Comparison of ENCODE assay signal across 8 cellular contexts in genomic region chr19:10655457-10656312, GRCh38. TPM values are rescaled to one million over a fixed set of nuclear protein-coding genes. Genes with fewer than 3 reads are reported as not detected.
DNase-seq lines count a peak whose midpoint lies in the region; ATAC-seq and TF ChIP-seq lines count a peak whose summit lies in the region.

No MANE protein-coding gene starts in this region.

- no peak for TF ChIP-seq POLR2A in uterus (IDR thresholded peaks at IDR 0.05)

- whole genome bisulfite sequencing in mesodermal cell (ENCODE audit: insufficient coverage in 2 of 2), 2 experiments, result 1 to 3% methylated on average over 10 to 11 of the region's 16 CpGs

- DNase-seq in right atrium auricular region (ENCODE audit: low spot score) (no peak), Right ventricle myocardium superior (no peak), OCI-M1 (lab: John Stamatoyannopoulos, UW) (peak; percentile 87), chondrocyte (ENCODE audit: low spot score) (no peak), uterus (no peak)

- peaks cover 3% of the 10 kb centered on the region for H3K36me3 Mint-ChIP-seq in chondrocyte (ENCODE audit: low read depth)

- H3K27me3 ChIP-seq in right atrium auricular region (no peaks in the 10 kb centered on the region), uterus (no peaks in the 10 kb centered on the region)

- no peak for ATAC-seq in Right ventricle myocardium superior (ENCODE audit: poor library complexity)
- ATAC-seq in GM18511 (IDR thresholded peaks at IDR 0.05; ENCODE audit: unreplicated experiment), result no peak
- no peak for ATAC-seq in HG02870 (IDR thresholded peaks at IDR 0.05; ENCODE audit: unreplicated experiment)

- H3K4me3 ChIP-seq in right atrium auricular region, result peak overlapping the region; percentile 92 to 98
- H3K4me3 ChIP-seq in mesodermal cell (ENCODE audit: extremely low read depth, insufficient read depth, low read length, poor library complexity, severe bottlenecking), result peak overlapping the region; percentile 100
- peak overlapping the region; percentile 87 to 95 for H3K4me3 ChIP-seq in uterus

- peaks cover 46% of the 10 kb centered on the region for H3K4me1 Mint-ChIP-seq in chondrocyte (ENCODE audit: low read depth)

- peak overlapping the region; percentile 99 for H3K27ac Mint-ChIP-seq in chondrocyte (ENCODE audit: unreplicated experiment)

- no peaks in the 10 kb centered on the region for H3K36me3 ChIP-seq in right atrium auricular region
- peaks cover 64% of the 10 kb centered on the region for H3K36me3 ChIP-seq in mesodermal cell (ENCODE audit: control insufficient read depth, insufficient read depth, low read length)
- no peaks in the 10 kb centered on the region for H3K36me3 ChIP-seq in uterus

- intact Hi-C loops in Right ventricle myocardium superior (cut with DNase I) (loop anchor here (5.0 kb wide), 1 partner anchor 212 kb away; no protein-coding TSS in a partner anchor), uterus (cut with DNase I; ENCODE audit: low total_unique reads) (no loop called here)

- TF ChIP-seq CTCF in right atrium auricular region (IDR thresholded peaks at IDR 0.05) (no peak), chondrocyte (IDR thresholded peaks at IDR 0.05) (peak; percentile 43), uterus (IDR thresholded peaks at IDR 0.05) (no peak)

- peaks cover 0 to 65% of the 10 kb centered on the region in 2 donors for H3K4me1 ChIP-seq in right atrium auricular region
- H3K4me1 ChIP-seq in mesodermal cell (ENCODE audit: control insufficient read depth, insufficient read depth, low read length, poor library complexity, severe bottlenecking), result peaks cover 12% of the 10 kb centered on the region
- peaks cover 9 to 13% of the 10 kb centered on the region in 2 donors for H3K4me1 ChIP-seq in uterus

- H3K9me3 ChIP-seq in right atrium auricular region (no peaks in the 10 kb centered on the region), mesodermal cell (ENCODE audit: control insufficient read depth, low read length) (no peaks in the 10 kb centered on the region), uterus (no peaks in the 10 kb centered on the region)

- no peaks in the 10 kb centered on the region for H3K27me3 Mint-ChIP-seq in chondrocyte (ENCODE audit: low read depth)

- peak overlapping the region; percentile 92 for H3K4me3 Mint-ChIP-seq in chondrocyte (ENCODE audit: unreplicated experiment)

- no peaks in the 10 kb centered on the region for H3K9me3 Mint-ChIP-seq in chondrocyte (ENCODE audit: low read depth)

- H3K27ac ChIP-seq in right atrium auricular region, result peak overlapping the region; percentile 98 to 100
- peak overlapping the region; percentile 99 for H3K27ac ChIP-seq in mesodermal cell (ENCODE audit: low read depth, low read length, severe bottlenecking)
- peak overlapping the region; percentile 95 to 98 for H3K27ac ChIP-seq in uterus

RNA-seq across cellular contexts. Expression of gene ILF3, which starts 1.5 kb away (rescaled TPM):
- 10 to 100 TPM; 59.2 to 75.1 TPM for total RNA-seq in right atrium auricular region
- 91.7 TPM for total RNA-seq in Right ventricle myocardium superior
- 156 to 234 TPM (median 171 TPM) in 3 replicates for total RNA-seq in chondrocyte
- 241 TPM for polyA plus RNA-seq in mesodermal cell (2013, experiment 1 of 2)
- polyA plus RNA-seq in mesodermal cell (2013, experiment 2 of 2), result 216 TPM
- 100 to 1,000 TPM in 2 of 4 donors, 10 to 100 TPM in 2; 57.1 to 282 (median 138) TPM for total RNA-seq in uterus

RNA-seq across cellular contexts. Expression of gene SLC44A2, which starts 30.3 kb away (rescaled TPM):
- total RNA-seq in right atrium auricular region (10 to 100 TPM; 91.3 to 96.2 TPM), Right ventricle myocardium superior (62.3 TPM), chondrocyte (132 to 223 TPM (median 220 TPM) in 3 replicates), uterus (100 to 1,000 TPM in 1 of 4 donors, 10 to 100 TPM in 3; 38.5 to 107 (median 65.8) TPM)
- 139 TPM for polyA plus RNA-seq in mesodermal cell (2013, experiment 1 of 2)
- polyA plus RNA-seq in mesodermal cell (2013, experiment 2 of 2), result 118 TPM

RNA-seq across cellular contexts. Expression of gene QTRT1, which starts 45.6 kb away (rescaled TPM):
- total RNA-seq in right atrium auricular region, result 10 to 100 TPM; 15.2 to 15.8 TPM
- 24.8 TPM for total RNA-seq in Right ventricle myocardium superior
- total RNA-seq in chondrocyte, result 28.2 to 50.2 TPM (median 33.7 TPM) in 3 replicates
- 21.9 TPM for polyA plus RNA-seq in mesodermal cell (2013, experiment 1 of 2)
- polyA plus RNA-seq in mesodermal cell (2013, experiment 2 of 2), result 14.1 TPM
- 100 to 1,000 TPM in 1 of 4 donors, 10 to 100 TPM in 3; 35.0 to 311 (median 50.8) TPM for total RNA-seq in uterus
